ENCODE assay signal across 9 cellular contexts in the genomic region with DNA sequence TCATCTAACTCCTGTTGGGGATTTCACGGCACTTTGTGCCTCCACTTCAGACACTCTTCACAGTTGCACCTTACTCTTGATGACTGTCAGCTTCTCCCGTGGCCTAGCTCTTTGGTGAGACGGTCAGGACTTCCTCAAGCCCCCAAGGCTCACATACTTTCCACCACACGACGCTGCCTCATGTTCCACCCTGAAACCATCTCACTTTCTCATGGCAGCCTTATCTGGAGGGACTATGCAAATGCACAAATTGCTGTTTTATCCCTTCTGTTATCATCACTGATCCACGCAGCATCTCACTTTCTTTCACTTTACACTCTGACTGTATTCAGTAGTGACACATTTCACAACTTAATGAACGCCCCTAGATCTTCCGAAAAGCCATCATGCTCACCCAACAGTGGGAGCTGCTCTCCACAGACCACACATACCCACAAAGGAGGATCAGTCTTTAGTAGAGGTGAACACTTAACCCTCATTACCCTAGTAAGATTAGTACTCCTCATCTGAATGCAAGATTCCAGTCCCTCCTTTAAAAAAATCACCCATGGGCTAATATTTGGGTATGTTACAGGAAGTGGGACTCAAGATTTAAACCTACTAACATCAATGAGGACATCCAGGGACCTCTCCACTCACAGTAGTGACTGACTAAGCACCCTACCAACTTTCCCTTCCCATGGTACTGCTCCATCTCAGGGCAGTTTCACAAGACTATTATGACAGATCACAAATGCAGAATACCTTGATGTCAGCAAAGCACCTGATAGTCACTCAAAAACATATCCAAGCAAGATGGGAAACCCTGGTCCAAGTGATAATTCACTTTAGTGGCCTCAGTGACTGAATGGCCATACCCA. TPM values are rescaled to one million over a fixed set of nuclear protein-coding genes. Genes with fewer than 3 reads are reported as not detected.
DNase-seq lines count a peak whose midpoint lies in the region; ATAC-seq, FAIRE-seq and TF ChIP-seq lines count a peak whose summit lies in the region.
"Had no signal": no experiment of that assay in that cellular context is flagged by ENCODE, and none has a peak within 500 bp of the region (broad histone marks: within the 10 kb centered on the region; RNA-seq: fewer than 3 reads in every experiment).

No MANE protein-coding gene starts in this region.

- H3K27ac ChIP-seq in dorsolateral prefrontal cortex, result no peak overlapping the region

- no peak overlapping the region for H3K4me3 ChIP-seq in dorsolateral prefrontal cortex

- H3K27me3 ChIP-seq in dorsolateral prefrontal cortex, result no peaks in the 10 kb centered on the region

- ATAC-seq in GM18907 (IDR thresholded peaks at IDR 0.05; ENCODE audit: unreplicated experiment) (peak; percentile 71), HG02938 (IDR thresholded peaks at IDR 0.05; ENCODE audit: unreplicated experiment) (peak; percentile 88)

- no peak for FAIRE-seq in urothelium cell line (lab: Jason Lieb, UNC)
- FAIRE-seq: H1 had no signal

- no peak for TF ChIP-seq CTCF in dorsolateral prefrontal cortex (IDR thresholded peaks at IDR 0.05 in 54 of 56, conservative IDR thresholded peaks at IDR 0.05 in 2 of 56; ENCODE audit: low read depth in 1 of 56, partially characterized antibody in 56 of 56)

- intact Hi-C loops in dorsolateral prefrontal cortex (cut with DNase I), result no loop called here

- peak; percentile 78 for DNase-seq in activated CD8-positive, alpha-beta memory T cell treated with anti-CD3 and anti-CD28 coated beads for 24 hours
- DNase-seq in stimulated activated CD4-positive, alpha-beta T cell treated with anti-CD3 and anti-CD28 coated beads, Interleukin-2, amount 100 ng/mL, for 4 hours (ENCODE audit: low read depth), result peak; percentile 33
- DNase-seq in urothelium cell line (ENCODE audit: low spot score) (no peak), dorsolateral prefrontal cortex (no peak), HK-2 (ENCODE audit: unreplicated experiment) (no peak), SHP77 treated with DMSO at 0.1 percent for 48 hours (lab: John Stamatoyannopoulos, UW) (no peak)

RNA-seq across cellular contexts. Expression of a gene that starts 35.4 kb away (rescaled TPM):
- total RNA-seq in dorsolateral prefrontal cortex, result 100 to 1,000 TPM; 174 to 413 (median 233) TPM

Comparison
In these comparisons a context has a peak if more than half of its experiments do, and no peak if none do; other contexts are left out.
1. DNase-seq: peak in activated CD8-positive, alpha-beta memory T cell treated with anti-CD3 and anti-CD28 coated beads for 24 hours (single experiment) and stimulated activated CD4-positive, alpha-beta T cell treated with anti-CD3 and anti-CD28 coated beads, Interleukin-2, amount 100 ng/mL, for 4 hours (single experiment); none in urothelium cell line (single experiment), dorsolateral prefrontal cortex (0 of 10), HK-2 (single experiment) and SHP77 treated with DMSO at 0.1 percent for 48 hours (single experiment).